In genomic region chrX:132584936-132585335, GRCh38 we compare ENCODE assay signal across 27 cellular contexts.
"Had no signal": no experiment of that assay in that cellular context is flagged by ENCODE, and none has a peak within 500 bp of the region (broad histone marks: within the 10 kb centered on the region; RNA-seq: fewer than 3 reads in every experiment).

No MANE protein-coding gene starts in this region.

- H3K4me1 ChIP-seq: stomach, suprapubic skin, testis, thyroid gland, tibial artery, tibial nerve, transverse colon, upper lobe of left lung, upper lobe of right lung, uterus, vagina had no signal

- H3K36me3 ChIP-seq: stomach, suprapubic skin, thoracic aorta, thyroid gland, tibial artery, tibial nerve, transverse colon, upper lobe of left lung, upper lobe of right lung, uterus, vagina had no signal

- H3K36me3 Mint-ChIP-seq: stimulated activated effector memory CD8-positive, alpha-beta T cell treated with anti-CD3 and anti-CD28 coated beads, Interleukin-12 subunit alpha, Interleukin-12 subunit beta, amount 100 ng/mL, for 72 hours; stimulated activated memory B cell treated with anti-CD40 and anti-IgM and Interleukin-4, amounts not matched to agents 10 μg/mL and 1 μg/mL and 100 μg/mL, for 72 hours; stimulated activated naive B cell treated with anti-CD40 and anti-IgM and Interleukin-4, amounts not matched to agents 10 μg/mL and 1 μg/mL and 100 μg/mL, for 72 hours; type B pancreatic cell had no signal

- H3K9me3 Mint-ChIP-seq: stimulated activated effector memory CD8-positive, alpha-beta T cell treated with anti-CD3 and anti-CD28 coated beads, Interleukin-12 subunit alpha, Interleukin-12 subunit beta, amount 100 ng/mL, for 72 hours; stimulated activated memory B cell treated with anti-CD40 and anti-IgM and Interleukin-4, amounts not matched to agents 10 μg/mL and 1 μg/mL and 100 μg/mL, for 72 hours; stimulated activated naive B cell treated with anti-CD40 and anti-IgM and Interleukin-4, amounts not matched to agents 10 μg/mL and 1 μg/mL and 100 μg/mL, for 72 hours; stimulated activated naive CD8-positive, alpha-beta T cell treated with anti-CD3 and anti-CD28 coated beads, Interleukin-15, amount 100 ng/mL, for 72 hours; stimulated activated naive CD8-positive, alpha-beta T cell treated with anti-CD3 and anti-CD28 coated beads, Interleukin-15, Interleukin-2, amounts not matched to agents 100 ng/mL and 50 ng/mL, for 24 hours had no signal

- H3K4me3 ChIP-seq: stomach, suprapubic skin, testis, thoracic aorta, thyroid gland, tibial artery, tibial nerve, transverse colon, upper lobe of left lung, upper lobe of right lung, uterus, vagina had no signal

- H3K27ac Mint-ChIP-seq: stimulated activated effector memory CD8-positive, alpha-beta T cell treated with anti-CD3 and anti-CD28 coated beads, Interleukin-12 subunit alpha, Interleukin-12 subunit beta, amount 100 ng/mL, for 72 hours; stimulated activated memory B cell treated with anti-CD40 and anti-IgM and Interleukin-4, amounts not matched to agents 10 μg/mL and 1 μg/mL and 100 μg/mL, for 72 hours; stimulated activated naive B cell treated with anti-CD40 and anti-IgM and Interleukin-4, amounts not matched to agents 10 μg/mL and 1 μg/mL and 100 μg/mL, for 72 hours; stimulated activated naive CD8-positive, alpha-beta T cell treated with anti-CD3 and anti-CD28 coated beads, Interleukin-15, amount 100 ng/mL, for 72 hours; stimulated activated naive CD8-positive, alpha-beta T cell treated with anti-CD3 and anti-CD28 coated beads, Interleukin-15, Interleukin-2, amounts not matched to agents 100 ng/mL and 50 ng/mL, for 24 hours; type B pancreatic cell had no signal

- H3K27ac ChIP-seq: stomach, suprapubic skin, testis, thoracic aorta, thyroid gland, tibial artery, tibial nerve, transverse colon, upper lobe of left lung, upper lobe of right lung, uterus, vagina had no signal

- H3K9me3 ChIP-seq: stomach, suprapubic skin, testis, thoracic aorta, thyroid gland, tibial artery, tibial nerve, transverse colon, upper lobe of left lung, upper lobe of right lung, uterus, vagina had no signal

- DNase-seq: stimulated activated CD4-positive, alpha-beta T cell treated with anti-CD3 and anti-CD28 coated beads, Interleukin-2, amount 100 ng/mL, for 48 hours; stimulated activated CD4-positive, alpha-beta T cell treated with anti-CD3 and anti-CD28 coated beads, Interleukin-4, amount 100 ng/mL, for 1 hour; stimulated activated CD4-positive, alpha-beta T cell treated with anti-CD3 and anti-CD28 coated beads, Interleukin-4, amount 100 ng/mL, for 24 hours; stimulated activated CD4-positive, alpha-beta T cell treated with anti-CD3 and anti-CD28 coated beads, Interleukin-4, amount 100 ng/mL, for 4 hours; stimulated activated CD8-positive, alpha-beta memory T cell treated with anti-CD3 and anti-CD28 coated beads, Interleukin-4, amount 100 ng/mL, for 48 hours; stimulated activated naive B cell treated with anti-CD40 and anti-IgM and Interleukin-4, amounts not matched to agents 10 μg/mL and 1 μg/mL and 100 μg/mL, for 72 hours; stimulated activated naive CD4-positive, alpha-beta T cell; stimulated activated naive CD4-positive, alpha-beta T cell treated with Interleukin-2 at 50 U/mL for 16 hours; stimulated activated naive CD8-positive, alpha-beta T cell treated with anti-CD3 and anti-CD28 coated beads, Interleukin-15, amount 100 ng/mL, for 72 hours; stimulated activated naive CD8-positive, alpha-beta T cell treated with anti-CD3 and anti-CD28 coated beads, Interleukin-15, Interleukin-2, amounts not matched to agents 100 U/mL and 50 U/mL, for 24 hours; stomach; substantia nigra; testis; thyroid gland; tibial artery; transverse colon; upper lobe of left lung; upper lobe of right lung; uterus had no signal

- ATAC-seq: stimulated activated effector memory CD8-positive, alpha-beta T cell treated with anti-CD3 and anti-CD28 coated beads, Interleukin-12 subunit alpha, Interleukin-12 subunit beta, amount 100 ng/mL, for 72 hours; stimulated activated memory B cell treated with anti-CD40 and anti-IgM and Interleukin-4, amounts not matched to agents 10 μg/mL and 1 μg/mL and 100 μg/mL, for 72 hours; stimulated activated naive B cell treated with anti-CD40 and anti-IgM and Interleukin-4, amounts not matched to agents 10 μg/mL and 1 μg/mL and 100 μg/mL, for 72 hours; stimulated activated naive CD8-positive, alpha-beta T cell treated with anti-CD3 and anti-CD28 coated beads, Interleukin-15, amount 100 ng/mL, for 72 hours; stimulated activated naive CD8-positive, alpha-beta T cell treated with anti-CD3 and anti-CD28 coated beads, Interleukin-15, Interleukin-2, amounts not matched to agents 100 U/mL and 50 U/mL, for 24 hours; upper lobe of right lung had no signal

- H3K27me3 ChIP-seq: suprapubic skin, testis, thyroid gland, tibial artery, transverse colon, upper lobe of left lung, upper lobe of right lung, uterus, vagina had no signal
